In genomic region chr1:6800728-6801127, GRCh38 we compare ENCODE assay signal across 12 cellular contexts. TPM values are rescaled to one million over a fixed set of nuclear protein-coding genes. Genes with fewer than 3 reads are reported as not detected.
DNase-seq lines count a peak whose midpoint lies in the region; ATAC-seq and TF ChIP-seq lines count a peak whose summit lies in the region.
"Had no signal": no experiment of that assay in that cellular context is flagged by ENCODE, and none has a peak within 500 bp of the region (broad histone marks: within the 10 kb centered on the region; RNA-seq: fewer than 3 reads in every experiment).

No MANE protein-coding gene starts in this region.

- peaks cover 18% of the 10 kb centered on the region for H3K4me1 Mint-ChIP-seq in MCF 10A (ENCODE audit: insufficient read depth, unreplicated experiment)

- peaks cover 87% of the 10 kb centered on the region for H3K79me2 ChIP-seq in mammary epithelial cell (ENCODE audit: insufficient read depth, low read length)

- no peak for TF ChIP-seq POLR2A in vagina (IDR thresholded peaks at IDR 0.05)

- no peaks in the 10 kb centered on the region for H3K9me3 ChIP-seq in mammary epithelial cell (replicated peaks; ENCODE audit: insufficient read depth, low read length)
- H3K9me3 ChIP-seq in left lung, result no peaks in the 10 kb centered on the region
- no peaks in the 10 kb centered on the region for H3K9me3 ChIP-seq in vagina

- peak overlapping the region; percentile 90 for H3K27ac Mint-ChIP-seq in MCF 10A (ENCODE audit: low read depth, unreplicated experiment)
- H3K27ac Mint-ChIP-seq: activated naive CD8-positive, alpha-beta T cell treated with anti-CD3 and anti-CD28 coated beads, Interleukin-2, amount 50 U/mL, for 24 hours had no signal

- in situ Hi-C loops in mammary epithelial cell (cut with MboI; ENCODE audit: low sequenced_read_pairs in 2 of 2) (loop anchor here in 1 of 2 donors (10.0 kb wide), 1 partner anchor 84 kb away; no protein-coding TSS in a partner anchor), brain microvascular endothelial cell (cut with HindIII; ENCODE audit: low pct_ligation_motif_present, low sequenced_read_pairs) (no loop called here)

- no peaks in the 10 kb centered on the region for H3K9me3 Mint-ChIP-seq in MCF 10A (ENCODE audit: unreplicated experiment)
- H3K9me3 Mint-ChIP-seq: activated naive CD8-positive, alpha-beta T cell treated with anti-CD3 and anti-CD28 coated beads, Interleukin-2, amount 50 U/mL, for 24 hours had no signal

- intact Hi-C loops in MCF 10A (cut with micrococcal nuclease), result no loop called here
- intact Hi-C loops in mammary epithelial cell (cut with micrococcal nuclease), result loop anchor here (10.0 kb wide), 1 partner anchor 844 kb away; no protein-coding TSS in a partner anchor
- intact Hi-C loops in left lung (cut with DNase I), result loop anchor here in 1 of 2 donors (10.0 kb wide), 1 partner anchor 84 kb away; no protein-coding TSS in a partner anchor
- intact Hi-C loops in vagina (cut with DNase I), result no loop called here

- H3K4me1 ChIP-seq in mammary epithelial cell (ENCODE audit: insufficient read depth, low read length) (peaks cover 17% of the 10 kb centered on the region), left lung (peaks cover 16 to 38% of the 10 kb centered on the region in 2 donors), vagina (peaks cover 43% of the 10 kb centered on the region)

- TF ChIP-seq CTCF in MCF 10A (IDR thresholded peaks at IDR 0.05; ENCODE audit: unreplicated experiment) (no peak), mammary epithelial cell (conservative IDR thresholded peaks at IDR 0.05 in 1 of 2, IDR thresholded peaks at IDR 0.05 in 1 of 2; ENCODE audit: extremely low read depth in 1 of 2, insufficient read depth in 1 of 2, low read depth in 1 of 2, low read length in 2 of 2) (no peak), brain microvascular endothelial cell (IDR thresholded peaks at IDR 0.05; ENCODE audit: low read depth, low read length, missing control alignments) (no peak), left lung (IDR thresholded peaks at IDR 0.05) (no peak), vagina (IDR thresholded peaks at IDR 0.05) (no peak)

- no peak overlapping the region for H3K4me3 ChIP-seq in mammary epithelial cell (replicated peaks in 1 of 3; ENCODE audit: insufficient read depth in 1 of 3, low read depth in 2 of 3, low read length in 3 of 3)
- H3K4me3 ChIP-seq in brain microvascular endothelial cell (ENCODE audit: low read depth, low read length), result no peak overlapping the region
- H3K4me3 ChIP-seq in left lung, result no peak overlapping the region
- no peak overlapping the region for H3K4me3 ChIP-seq in vagina

- H3K36me3 ChIP-seq in mammary epithelial cell (ENCODE audit: insufficient read depth, low read length) (no peaks in the 10 kb centered on the region), brain microvascular endothelial cell (replicated peaks) (no peaks in the 10 kb centered on the region), left lung (peaks cover 0 to 3% of the 10 kb centered on the region in 2 donors), vagina (no peaks in the 10 kb centered on the region)

- WGBS in mammary epithelial cell (ENCODE audit: low coverage, missing lambda C conversion rate), result 36% methylated on average over 4 of the region's 4 CpGs

- H3K4me3 Mint-ChIP-seq in MCF 10A (ENCODE audit: unreplicated experiment), result peak overlapping the region; percentile 2
- H3K4me3 Mint-ChIP-seq: activated naive CD8-positive, alpha-beta T cell treated with anti-CD3 and anti-CD28 coated beads, Interleukin-2, amount 50 U/mL, for 24 hours had no signal

- H3K27me3 ChIP-seq in mammary epithelial cell (ENCODE audit: insufficient read depth, low read length), result no peaks in the 10 kb centered on the region
- no peaks in the 10 kb centered on the region for H3K27me3 ChIP-seq in brain microvascular endothelial cell (replicated peaks)
- no peaks in the 10 kb centered on the region for H3K27me3 ChIP-seq in left lung
- no peaks in the 10 kb centered on the region for H3K27me3 ChIP-seq in vagina

- H3K27me3 Mint-ChIP-seq in MCF 10A (ENCODE audit: insufficient read depth, unreplicated experiment), result no peaks in the 10 kb centered on the region
- H3K27me3 Mint-ChIP-seq: activated naive CD8-positive, alpha-beta T cell treated with anti-CD3 and anti-CD28 coated beads, Interleukin-2, amount 50 U/mL, for 24 hours had no signal

- H2AFZ ChIP-seq in mammary epithelial cell (ENCODE audit: low read depth, low read length), result no peak overlapping the region

- H3K27ac ChIP-seq in mammary epithelial cell (ENCODE audit: insufficient read depth, low read depth, low read length), result no peak overlapping the region
- H3K27ac ChIP-seq in brain microvascular endothelial cell, result peak overlapping the region; percentile 3
- H3K27ac ChIP-seq in left lung, result peak overlapping the region; percentile 41 to 60
- H3K27ac ChIP-seq in vagina, result peak overlapping the region; percentile 12

- ATAC-seq in left lung, result peak; percentile 61
- ATAC-seq: activated naive CD8-positive, alpha-beta T cell treated with anti-CD3 and anti-CD28 coated beads, Interleukin-2, amount 50 U/mL, for 24 hours had no signal

- POLR2A ChIA-PET in MCF 10A (lab: Yijun Ruan, JAX), result interaction anchor here (0.6 to 1.5 kb wide), 5 partner anchors 11 to 70 kb away, joined by 3 to 15 read pairs (median 4); partner anchors contain the start of gene CAMTA1

- H3K9ac ChIP-seq in mammary epithelial cell (ENCODE audit: insufficient read depth, low read length), result no peak overlapping the region

- dilution Hi-C loops in mammary epithelial cell (cut with HindIII; ENCODE audit: low sequenced_read_pairs), result loop anchor here (5.0 kb wide), 2 partner anchors 82 to 83 kb away; no protein-coding TSS in a partner anchor

- no TSS peak for BruUV-seq in MCF 10A (replicated peaks; lab: Mats Ljungman, UMichigan)
- BruUV-seq in mammary epithelial cell (replicated peaks; lab: Mats Ljungman, UMichigan), result no TSS peak

- H4K20me1 ChIP-seq in mammary epithelial cell (ENCODE audit: insufficient read depth, low read length), result no peaks in the 10 kb centered on the region

- no peak overlapping the region for H3K4me2 ChIP-seq in mammary epithelial cell (ENCODE audit: insufficient read depth, low read depth, low read length)

- CTCF ChIA-PET in MCF 10A (lab: Yijun Ruan, JAX) (interaction anchor here (1.9 kb wide), 1 partner anchor 89 kb away, joined by 6 read pairs; no protein-coding TSS in a partner anchor), mammary epithelial cell (lab: Charles Lee; ENCODE audit: low non-redundant PET) (no interaction called here)

- DNase-seq in MCF 10A (ENCODE audit: unreplicated experiment) (peak; percentile 18), mammary epithelial cell (no peak), brain microvascular endothelial cell (no peak), left lung (no peak), vagina (ENCODE audit: extremely low spot score in 2 of 2) (no peak), nucleus accumbens (lab: John Stamatoyannopoulos, UW) (no peak), NCI-H1105 treated with DMSO at 0.1 percent for 48 hours (lab: John Stamatoyannopoulos, UW) (no peak), NCI-H1092 (lab: John Stamatoyannopoulos, UW) (no peak)
- DNase-seq: activated CD4-positive, alpha-beta T cell treated with anti-CD3 and anti-CD28 coated beads, Interleukin-2, amount 50 U/mL, for 1 hour; activated naive CD8-positive, alpha-beta T cell treated with anti-CD3 and anti-CD28 coated beads, Interleukin-2, amount 50 U/mL, for 24 hours; mesendoderm; SHP77 treated with DMSO at 0.1 percent for 48 hours had no signal

- peaks cover 14% of the 10 kb centered on the region for H3K36me3 Mint-ChIP-seq in MCF 10A (ENCODE audit: insufficient read depth, unreplicated experiment)

RNA-seq across cellular contexts. Expression of gene CAMTA1, which starts 15.5 kb away (rescaled TPM):
- total RNA-seq in MCF 10A (2022), result 74.1 and 95.8 TPM in 2 replicates
- total RNA-seq in mammary epithelial cell, result 10 to 100 TPM; 49.5 to 85.1 TPM
- polyA plus RNA-seq in mammary epithelial cell, result 45.8 TPM
- polyA minus RNA-seq in mammary epithelial cell, result 60.3 TPM
- total RNA-seq in left lung, result 10 to 100 TPM; 56.9 to 69.1 TPM
- total RNA-seq in vagina, result 62.9 TPM
